ENCODE assay signal across 29 cellular contexts in the genomic region with DNA sequence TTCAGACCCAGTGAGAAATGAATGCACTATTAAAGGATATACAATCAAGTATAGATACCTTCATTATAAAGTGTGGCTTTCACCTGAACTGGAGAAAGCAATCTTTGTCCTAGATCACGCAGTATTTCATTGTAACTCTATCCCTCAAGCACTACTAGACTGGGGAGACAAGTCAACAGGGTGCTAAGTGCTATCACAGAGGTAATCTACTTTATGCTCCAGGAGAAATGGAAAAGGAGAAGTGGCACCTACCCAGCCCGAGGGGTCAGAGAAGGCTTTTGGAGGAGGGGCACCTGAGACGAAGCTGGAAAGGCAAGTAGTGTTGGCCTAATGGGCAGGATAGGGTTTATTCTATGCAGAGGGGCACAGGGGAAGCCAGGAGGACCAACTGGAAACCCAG. TPM values are rescaled to one million over a fixed set of nuclear protein-coding genes. Genes with fewer than 3 reads are reported as not detected.
DNase-seq lines count a peak whose midpoint lies in the region; TF ChIP-seq lines count a peak whose summit lies in the region.
"Had no signal": no experiment of that assay in that cellular context is flagged by ENCODE, and none has a peak within 500 bp of the region (broad histone marks: within the 10 kb centered on the region; RNA-seq: fewer than 3 reads in every experiment).

No MANE protein-coding gene starts in this region.

- TF ChIP-seq CTCF in HEK293 (tag by site-specific recombination; IDR thresholded peaks at IDR 0.05) (no peak), nephron progenitor cell (IDR thresholded peaks at IDR 0.05) (no peak)

- H3K36me3 ChIP-seq in HEK293 (ENCODE audit: control insufficient read depth in 2 of 2, insufficient read depth in 1 of 2, low read length in 2 of 2), result no peaks in the 10 kb centered on the region
- H3K36me3 ChIP-seq: ascending aorta, BLaER1, ovary, right atrium auricular region had no signal

- no peaks in the 10 kb centered on the region for H3K36me3 Mint-ChIP-seq in nephron progenitor cell (ENCODE audit: low read depth)
- H3K36me3 Mint-ChIP-seq: activated naive CD8-positive, alpha-beta T cell; naive thymus-derived CD8-positive, alpha-beta T cell; type B pancreatic cell had no signal

- H3K4me1 Mint-ChIP-seq in nephron progenitor cell, result no peaks in the 10 kb centered on the region

- no peak overlapping the region for H3K4me3 ChIP-seq in HEK293 (ENCODE audit: low read depth, low read length)
- H3K4me3 ChIP-seq: ascending aorta, BLaER1, dorsolateral prefrontal cortex, ovary, right atrium auricular region, smooth muscle cell had no signal

- no peak overlapping the region for H3K27ac ChIP-seq in HEK293 (ENCODE audit: extremely low read depth, low read depth, low read length)
- peak overlapping the region; percentile 8 for H3K27ac ChIP-seq in angular gyrus (ENCODE audit: low read depth, low read length)
- H3K27ac ChIP-seq: BLaER1, ovary, right atrium auricular region, VCaP had no signal

- peaks cover 8% of the 10 kb centered on the region for H3K27me3 Mint-ChIP-seq in nephron progenitor cell (ENCODE audit: low read depth, poor library complexity)
- H3K27me3 Mint-ChIP-seq: activated naive CD8-positive, alpha-beta T cell; naive thymus-derived CD8-positive, alpha-beta T cell; type B pancreatic cell had no signal

- no peaks in the 10 kb centered on the region for H3K9me3 ChIP-seq in HEK293 (ENCODE audit: control insufficient read depth, insufficient read depth, low read depth, low read length)
- H3K9me3 ChIP-seq: ascending aorta, ovary, right atrium auricular region had no signal

- no peak overlapping the region for H3K4me3 Mint-ChIP-seq in nephron progenitor cell
- H3K4me3 Mint-ChIP-seq: activated naive CD8-positive, alpha-beta T cell; naive thymus-derived CD8-positive, alpha-beta T cell; type B pancreatic cell had no signal

- POLR2A ChIA-PET in HEK293 (lab: Yijun Ruan, JAX), result no interaction called here

- no peaks in the 10 kb centered on the region for H3K9me3 Mint-ChIP-seq in nephron progenitor cell
- H3K9me3 Mint-ChIP-seq: naive thymus-derived CD8-positive, alpha-beta T cell; type B pancreatic cell had no signal

- DNase-seq in DMS79 (lab: John Stamatoyannopoulos, UW), result peak; percentile 57
- DNase-seq in nephron progenitor cell, result no peak
- DNase-seq in dermis blood vessel endothelial cell, result no peak
- DNase-seq in SK-N-DZ (ENCODE audit: low spot score), result no peak
- no peak for DNase-seq in NCI-H2081 (lab: John Stamatoyannopoulos, UW)
- DNase-seq: activated CD4-positive, alpha-beta T cell treated with anti-CD3 and anti-CD28 coated beads for 48 hours; activated CD8-positive, alpha-beta memory T cell treated with anti-CD3 and anti-CD28 coated beads for 24 hours; activated effector memory CD4-positive, alpha-beta T cell treated with Interleukin-2 at 50 U/mL for 16 hours; central memory CD4-positive, alpha-beta T cell; dorsolateral prefrontal cortex; KG1; midbrain; MM.1S; naive thymus-derived CD8-positive, alpha-beta T cell; NCI-H146; NCI-H446; ovary; SHP77 treated with DMSO at 0.1 percent for 48 hours; stimulated activated CD4-positive, alpha-beta T cell treated with anti-CD3 and anti-CD28 coated beads, Interleukin-2, amount 100 ng/mL, for 24 hours; T-helper 9 cell had no signal

- CTCF ChIA-PET in HEK293 (lab: Yijun Ruan, JAX), result no interaction called here

- H3K4me1 ChIP-seq in HEK293 (ENCODE audit: control insufficient read depth, insufficient read depth, low read length), result 0 out of 2 replicates have a peak, but pooled peaks cover 4% of the 10 kb centered on the region

- peak overlapping the region; percentile 29 for H3K27ac Mint-ChIP-seq in nephron progenitor cell
- H3K27ac Mint-ChIP-seq: activated naive CD8-positive, alpha-beta T cell; type B pancreatic cell had no signal

TF ChIP-seq in HEK293, 187 proteins besides CTCF, POLR2A, EP300 and RAD21:
- TF ChIP-seq OSR2 (tag by site-specific recombination; IDR thresholded peaks at IDR 0.05), result no peak
- TF ChIP-seq ZNF214 (tag by site-specific recombination; IDR thresholded peaks at IDR 0.05; ENCODE audit: borderline replicate concordance), result no peak
- no peak for TF ChIP-seq ZNF549 (tag by site-specific recombination; IDR thresholded peaks at IDR 0.05)
- TF ChIP-seq, protein P1, sequence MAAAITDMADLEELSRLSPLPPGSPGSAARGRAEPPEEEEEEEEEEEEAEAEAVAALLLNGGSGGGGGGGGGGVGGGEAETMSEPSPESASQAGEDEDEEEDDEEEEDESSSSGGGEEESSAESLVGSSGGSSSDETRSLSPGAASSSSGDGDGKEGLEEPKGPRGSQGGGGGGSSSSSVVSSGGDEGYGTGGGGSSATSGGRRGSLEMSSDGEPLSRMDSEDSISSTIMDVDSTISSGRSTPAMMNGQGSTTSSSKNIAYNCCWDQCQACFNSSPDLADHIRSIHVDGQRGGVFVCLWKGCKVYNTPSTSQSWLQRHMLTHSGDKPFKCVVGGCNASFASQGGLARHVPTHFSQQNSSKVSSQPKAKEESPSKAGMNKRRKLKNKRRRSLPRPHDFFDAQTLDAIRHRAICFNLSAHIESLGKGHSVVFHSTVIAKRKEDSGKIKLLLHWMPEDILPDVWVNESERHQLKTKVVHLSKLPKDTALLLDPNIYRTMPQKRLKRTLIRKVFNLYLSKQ (tag by site-specific recombination; IDR thresholded peaks at IDR 0.05; ENCODE audit: borderline replicate concordance), result no peak
- TF ChIP-seq ZIC2 (tag by site-specific recombination; IDR thresholded peaks at IDR 0.05), result peak; percentile 45
- 0 out of 2 replicates have a peak, but pooled peaks have one; percentile 20 for TF ChIP-seq IKZF3 (tag by site-specific recombination; IDR thresholded peaks at IDR 0.05)
- TF ChIP-seq GLIS2 (tag by site-specific recombination; IDR thresholded peaks at IDR 0.05), result no peak

RNA-seq across cellular contexts. Expression of gene ZHX3, which starts 17.1 kb away (rescaled TPM):
- total RNA-seq in dermis blood vessel endothelial cell, result 10.6 and 12.1 TPM in 2 replicates
- polyA plus RNA-seq in SK-N-DZ (2014; cell fraction: cytosol; rRNA removed), result 8.2 and 11.6 TPM in 2 replicates
- 7.9 and 10.0 TPM in 2 replicates for polyA plus RNA-seq in SK-N-DZ (2014; cell fraction: nucleus; rRNA removed)

RNA-seq across cellular contexts. Expression of gene LPIN3, which starts 40.2 kb away (rescaled TPM):
- 1.0 and 1.5 TPM in 2 replicates for total RNA-seq in dermis blood vessel endothelial cell
- 5.7 and 13.0 TPM in 2 replicates for polyA plus RNA-seq in SK-N-DZ (2014; cell fraction: cytosol; rRNA removed)
- polyA plus RNA-seq in SK-N-DZ (2014; cell fraction: nucleus; rRNA removed), result 77.5 and 88.7 TPM in 2 replicates
